ENCODE assay signal across 29 cellular contexts in genomic region chr13:74361274-74361673, GRCh38.
"Had no signal": no experiment of that assay in that cellular context is flagged by ENCODE, and none has a peak within 500 bp of the region (broad histone marks: within the 10 kb centered on the region; RNA-seq: fewer than 3 reads in every experiment).

No MANE protein-coding gene starts in this region.

- ATAC-seq: activated CD4-positive, alpha-beta T cell treated with anti-CD3 and anti-CD28 coated beads for 36 hours; activated CD8-positive, alpha-beta memory T cell treated with anti-CD3 and anti-CD28 coated beads, Interleukin-2, amount 10 ng/mL, durations not matched to agents 7 days and 5 days; activated CD8-positive, alpha-beta T cell treated with anti-CD3 and anti-CD28 coated beads, Interleukin-2, amount 10 ng/mL, durations not matched to agents 7 days and 5 days; activated naive CD4-positive, alpha-beta T cell treated with anti-CD3 and anti-CD28 coated beads, Interleukin-2, amount 50 U/mL, for 72 hours; foreskin keratinocyte; gastroesophageal sphincter had no signal

- DNase-seq: activated CD4-positive, alpha-beta memory T cell treated with anti-CD3 and anti-CD28 coated beads for 36 hours; activated CD4-positive, alpha-beta T cell treated with anti-CD3 and anti-CD28 coated beads for 36 hours; activated CD4-positive, alpha-beta T cell treated with anti-CD3 and anti-CD28 coated beads, Interleukin-2, amount 10 ng/mL, durations not matched to agents 24 days and 14 days; activated CD4-positive, CD25-positive, alpha-beta regulatory T cell; activated CD4-positive, CD25-positive, alpha-beta regulatory T cell treated with anti-CD3 and anti-CD28 coated beads, Interleukin-2, amount 50 U/mL, for 72 hours; activated CD8-positive, alpha-beta memory T cell treated with anti-CD3 and anti-CD28 coated beads, Interleukin-2, amount 10 ng/mL, durations not matched to agents 7 days and 5 days; activated CD8-positive, alpha-beta memory T cell treated with anti-CD3 and anti-CD28 coated beads, Interleukin-2, amount 50 U/mL, for 4 hours; activated CD8-positive, alpha-beta T cell treated with anti-CD3 and anti-CD28 coated beads, Interleukin-2, amount 10 ng/mL, durations not matched to agents 7 days and 5 days; activated gamma-delta T cell; activated naive CD4-positive, alpha-beta T cell; activated naive CD4-positive, alpha-beta T cell treated with anti-CD3 and anti-CD28 coated beads, Interleukin-2, amount 10 ng/mL, durations not matched to agents 7 days and 5 days; activated naive CD8-positive, alpha-beta T cell treated with anti-CD3 and anti-CD28 coated beads, Interleukin-2, amount 10 ng/mL, durations not matched to agents 7 days and 5 days; activated T-cell treated with anti-CD3 and anti-CD28 coated beads, Interleukin-2, amount 50 U/mL, for 1 hour; activated T-cell treated with anti-CD3 and anti-CD28 coated beads, Interleukin-2, amount 50 U/mL, for 48 hours; central memory CD4-positive, alpha-beta T cell; cerebellar nuclear complex; dorsolateral prefrontal cortex; effector memory CD4-positive, alpha-beta T cell; endodermal cell; erythroblast; foreskin keratinocyte; T-helper 2 cell had no signal

- H3K36me3 ChIP-seq: ascending aorta, breast epithelium, cardiac muscle cell, esophagus muscularis mucosa, gastroesophageal sphincter had no signal

- H3K9me3 ChIP-seq: ascending aorta, breast epithelium, esophagus muscularis mucosa had no signal

- H3K4me3 ChIP-seq: ascending aorta, breast epithelium, cardiac muscle cell, coronary artery, dorsolateral prefrontal cortex, esophagus muscularis mucosa, gastroesophageal sphincter had no signal

- H3K27ac ChIP-seq: ascending aorta, breast epithelium, cardiac muscle cell, coronary artery, dorsolateral prefrontal cortex, esophagus muscularis mucosa, foreskin keratinocyte, gastroesophageal sphincter had no signal

- H3K27me3 ChIP-seq: ascending aorta, breast epithelium, cardiac muscle cell, dorsolateral prefrontal cortex, esophagus muscularis mucosa, gastroesophageal sphincter had no signal

- H3K4me1 ChIP-seq: ascending aorta, breast epithelium, esophagus muscularis mucosa, foreskin keratinocyte, gastroesophageal sphincter had no signal
